8 cellular contexts compared by ENCODE assay signal in the genomic region with DNA sequence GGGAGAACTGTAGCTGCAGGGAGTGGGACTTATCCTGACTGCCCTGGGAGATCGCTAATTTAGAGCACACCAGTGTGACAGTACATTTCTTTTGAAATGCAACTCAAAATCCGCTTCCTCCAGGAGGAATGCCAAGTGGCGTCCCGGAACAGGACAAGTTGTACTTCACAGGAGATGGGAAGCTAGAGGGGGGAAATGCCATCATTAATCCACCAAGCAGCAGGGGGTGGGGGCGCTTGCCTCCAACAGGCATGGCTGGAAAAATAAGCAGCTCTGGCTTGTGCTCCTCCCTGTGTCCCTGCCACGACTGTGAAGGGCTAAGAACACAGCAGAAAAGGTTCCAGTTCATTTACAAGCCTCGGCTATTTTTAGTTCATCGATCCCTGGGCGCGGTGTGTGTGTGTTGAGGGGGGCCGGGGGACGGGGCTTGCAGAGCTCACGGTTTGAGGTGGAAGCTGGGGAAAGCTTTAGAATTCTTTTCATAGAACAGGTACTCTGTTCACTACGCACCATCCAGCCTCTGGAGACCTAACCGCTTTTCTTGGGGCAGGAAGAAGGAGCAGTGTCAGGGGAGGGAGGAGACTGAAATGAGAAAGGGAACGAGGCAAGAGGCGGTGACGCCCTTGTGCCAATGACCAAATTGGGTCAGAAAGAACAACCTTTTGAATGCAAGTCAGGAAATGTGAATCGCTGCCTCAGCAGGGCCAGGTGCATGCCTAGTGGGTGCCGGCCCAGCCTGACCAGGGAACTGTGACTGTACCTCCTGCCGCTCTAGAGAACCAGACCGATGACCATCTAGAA. TPM values are rescaled to one million over a fixed set of nuclear protein-coding genes. Genes with fewer than 3 reads are reported as not detected.
A peak's percentile ranks its signal among the peaks of the same experiment; 100 is the strongest.
DNase-seq lines count a peak whose midpoint lies in the region; ATAC-seq and TF ChIP-seq lines count a peak whose summit lies in the region.

No MANE protein-coding gene starts in this region.

- intact Hi-C loops in colonic mucosa (cut with DNase I) (no loop called here), lower lobe of right lung (cut with DNase I) (no loop called here)

- TF ChIP-seq CTCF in Peyer's patch (IDR thresholded peaks at IDR 0.05) (no peak), colonic mucosa (IDR thresholded peaks at IDR 0.05) (no peak), lower lobe of right lung (IDR thresholded peaks at IDR 0.05) (no peak)

- H3K27me3 ChIP-seq in Peyer's patch (no peaks in the 10 kb centered on the region), colonic mucosa (no peaks in the 10 kb centered on the region), lower lobe of right lung (ENCODE audit: low read depth) (no peaks in the 10 kb centered on the region), stomach smooth muscle (ENCODE audit: control insufficient read depth in 1 of 2, insufficient read depth in 2 of 2, low read length in 2 of 2) (no peaks in the 10 kb centered on the region)

- H3K9ac ChIP-seq in colonic mucosa (ENCODE audit: low read depth in 2 of 2, low read length in 2 of 2) (no peak overlapping the region), stomach smooth muscle (ENCODE audit: low read length in 2 of 2) (peak overlapping the region; percentile 76 to 78)

- ATAC-seq in HG03432 (IDR thresholded peaks at IDR 0.05; ENCODE audit: unreplicated experiment) (peak; percentile 63), lower lobe of right lung (peak; percentile 57 to 74)

- DNase-seq in SHP77 (lab: John Stamatoyannopoulos, UW) (peak; percentile 42 to 52), SHP77 treated with DMSO at 0.1 percent for 48 hours (lab: John Stamatoyannopoulos, UW) (no peak), Peyer's patch (peak in 2 of 3 donors; percentile 69 to 73), colonic mucosa (no peak), lower lobe of right lung (peak; percentile 51), HPDE6-E6E7 (ENCODE audit: extremely low spot score) (no peak)

- H3K27ac ChIP-seq in Peyer's patch (peak overlapping the region in 3 of 4 donors; percentile 35 to 67 (median 50)), colonic mucosa (no peak overlapping the region), lower lobe of right lung (peak overlapping the region; percentile 21), stomach smooth muscle (ENCODE audit: low read length) (peak overlapping the region; percentile 90)

- H3K36me3 ChIP-seq in Peyer's patch (no peaks in the 10 kb centered on the region), colonic mucosa (no peaks in the 10 kb centered on the region), lower lobe of right lung (no peaks in the 10 kb centered on the region), stomach smooth muscle (ENCODE audit: control insufficient read depth in 2 of 2, insufficient read depth in 2 of 2, low read length in 2 of 2) (no peaks in the 10 kb centered on the region)

- H3K4me1 ChIP-seq in Peyer's patch, result peaks cover 0 to 10% (median 0%) of the 10 kb centered on the region in 4 donors
- no peaks in the 10 kb centered on the region for H3K4me1 ChIP-seq in colonic mucosa
- peaks cover 20% of the 10 kb centered on the region for H3K4me1 ChIP-seq in lower lobe of right lung
- H3K4me1 ChIP-seq in stomach smooth muscle (ENCODE audit: control insufficient read depth, insufficient read depth, low read length), result peaks cover 29% of the 10 kb centered on the region

- H3K9me3 ChIP-seq in Peyer's patch (no peaks in the 10 kb centered on the region), colonic mucosa (no peaks in the 10 kb centered on the region), lower lobe of right lung (no peaks in the 10 kb centered on the region), stomach smooth muscle (ENCODE audit: control insufficient read depth in 2 of 2, low read length in 2 of 2) (no peaks in the 10 kb centered on the region)

- TF ChIP-seq POLR2A in Peyer's patch (IDR thresholded peaks at IDR 0.05), result no peak

- H3K4me3 ChIP-seq in Peyer's patch, result peak overlapping the region; percentile 12 to 30 (median 28)
- H3K4me3 ChIP-seq in colonic mucosa, result peak overlapping the region; percentile 5
- H3K4me3 ChIP-seq in lower lobe of right lung, result peak overlapping the region; percentile 43
- H3K4me3 ChIP-seq in stomach smooth muscle (ENCODE audit: low read length in 2 of 2), result peak overlapping the region; percentile 73

RNA-seq across cellular contexts. Expression of a gene that starts 51.8 kb away (rescaled TPM):
- total RNA-seq in Peyer's patch (10 to 100 TPM in 1 of 4 donors, 1 to 10 TPM in 2, under 1 TPM in 1; 0.70 to 13.2 (median 5.9) TPM), colonic mucosa (under 1 TPM; 0.17 to 0.64 TPM), lower lobe of right lung (5.7 TPM)

Comparison
In these comparisons a context has a peak if more than half of its experiments do, and no peak if none do; other contexts are left out.
1. DNase-seq: peak in SHP77 (2 of 2), Peyer's patch (2 of 3) and lower lobe of right lung (single experiment); none in SHP77 treated with DMSO at 0.1 percent for 48 hours (single experiment), colonic mucosa (single experiment) and HPDE6-E6E7 (single experiment).
2. H3K4me3 ChIP-seq: peak in every context shown above with its lines; median percentile 73 in stomach smooth muscle; 43 in lower lobe of right lung; 28 in Peyer's patch; 5 in colonic mucosa.
3. H3K9ac ChIP-seq: peak in stomach smooth muscle (2 of 2); none in colonic mucosa (0 of 2).